Comparison of ENCODE assay signal across 23 cellular contexts in the genomic region with DNA sequence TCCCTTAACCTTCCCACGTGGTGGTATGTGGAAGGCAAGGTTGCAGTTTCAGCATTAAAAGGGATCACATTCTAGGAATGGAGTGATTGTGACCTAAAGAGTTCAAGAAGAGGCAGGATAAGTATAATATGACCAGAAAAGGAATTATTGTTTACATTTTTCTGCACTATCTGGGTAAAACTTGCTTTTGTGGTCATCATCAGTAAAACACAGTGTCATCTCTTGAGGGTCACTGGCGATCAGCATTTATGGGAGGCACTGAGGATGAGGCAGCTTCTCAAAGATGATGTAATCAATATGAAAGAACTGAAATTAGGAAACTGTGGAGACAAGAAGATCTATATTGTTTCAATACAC.
A peak's percentile ranks its signal among the peaks of the same experiment; 100 is the strongest.
DNase-seq lines count a peak whose midpoint lies in the region; ATAC-seq lines count a peak whose summit lies in the region.
"Had no signal": no experiment of that assay in that cellular context is flagged by ENCODE, and none has a peak within 500 bp of the region (broad histone marks: within the 10 kb centered on the region; RNA-seq: fewer than 3 reads in every experiment).

No MANE protein-coding gene starts in this region.

- H3K9me3 ChIP-seq in CD4-positive, CD25-positive, alpha-beta regulatory T cell (ENCODE audit: control insufficient read depth in 2 of 2, low read length in 2 of 2): no peaks in the 10 kb centered on the region
- H3K9me3 ChIP-seq: Peyer's patch had no signal

- no peak for ATAC-seq in activated CD4-positive, alpha-beta T cell treated with anti-CD3 and anti-CD28 coated beads for 36 hours
- ATAC-seq in CD4-positive, CD25-positive, alpha-beta regulatory T cell (ENCODE audit: low read depth in 2 of 2): no peak
- ATAC-seq in HG03095 (IDR thresholded peaks at IDR 0.05; ENCODE audit: unreplicated experiment): no peak
- ATAC-seq in stimulated activated memory B cell treated with anti-CD40 and anti-IgM and Interleukin-4, amounts not matched to agents 10 μg/mL and 1 μg/mL and 100 μg/mL, for 72 hours: no peak
- ATAC-seq: HCT116 had no signal

- H3K4me3 Mint-ChIP-seq in activated CD4-positive, alpha-beta T cell treated with anti-CD3 and anti-CD28 coated beads, Interleukin-2, amount 10 ng/mL, durations not matched to agents 7 days and 5 days: no peak overlapping the region
- H3K4me3 Mint-ChIP-seq in activated CD4-positive, alpha-beta T cell treated with anti-CD3 and anti-CD28 coated beads for 36 hours: no peak overlapping the region
- no peak overlapping the region for H3K4me3 Mint-ChIP-seq in CD4-positive, CD25-positive, alpha-beta regulatory T cell
- H3K4me3 Mint-ChIP-seq in immature natural killer cell: peak overlapping the region in 3 of 5 donors; percentile 31 to 67 (median 48)
- no peak overlapping the region for H3K4me3 Mint-ChIP-seq in stimulated activated memory B cell treated with anti-CD40 and anti-IgM and Interleukin-4, amounts not matched to agents 10 μg/mL and 1 μg/mL and 100 μg/mL, for 72 hours
- H3K4me3 Mint-ChIP-seq: B cell had no signal

- peaks cover 11% of the 10 kb centered on the region for H3K9me3 Mint-ChIP-seq in activated CD4-positive, alpha-beta T cell treated with anti-CD3 and anti-CD28 coated beads, Interleukin-2, amount 10 ng/mL, durations not matched to agents 7 days and 5 days
- H3K9me3 Mint-ChIP-seq in activated CD4-positive, alpha-beta T cell treated with anti-CD3 and anti-CD28 coated beads for 36 hours (ENCODE audit: low read depth): peaks cover 4% of the 10 kb centered on the region
- peaks cover 0 to 6% (median 0%) of the 10 kb centered on the region in 7 donors for H3K9me3 Mint-ChIP-seq in CD4-positive, CD25-positive, alpha-beta regulatory T cell
- no peaks in the 10 kb centered on the region for H3K9me3 Mint-ChIP-seq in immature natural killer cell
- H3K9me3 Mint-ChIP-seq in stimulated activated memory B cell treated with anti-CD40 and anti-IgM and Interleukin-4, amounts not matched to agents 10 μg/mL and 1 μg/mL and 100 μg/mL, for 72 hours: no peaks in the 10 kb centered on the region
- H3K9me3 Mint-ChIP-seq: CD8-positive, alpha-beta memory T cell had no signal

- H3K4me1 Mint-ChIP-seq in activated CD4-positive, alpha-beta T cell treated with anti-CD3 and anti-CD28 coated beads, Interleukin-2, amount 10 ng/mL, durations not matched to agents 7 days and 5 days: peaks cover 16% of the 10 kb centered on the region
- H3K4me1 Mint-ChIP-seq in activated CD4-positive, alpha-beta T cell treated with anti-CD3 and anti-CD28 coated beads for 36 hours: peaks cover 6% of the 10 kb centered on the region
- H3K4me1 Mint-ChIP-seq in CD4-positive, CD25-positive, alpha-beta regulatory T cell: peaks cover 7 to 34% (median 17%) of the 10 kb centered on the region in 4 donors
- peaks cover 26 to 67% of the 10 kb centered on the region in 2 donors for H3K4me1 Mint-ChIP-seq in immature natural killer cell
- H3K4me1 Mint-ChIP-seq in stimulated activated memory B cell treated with anti-CD40 and anti-IgM and Interleukin-4, amounts not matched to agents 10 μg/mL and 1 μg/mL and 100 μg/mL, for 72 hours: peaks cover 10% of the 10 kb centered on the region
- H3K4me1 Mint-ChIP-seq: B cell had no signal

- H3K27ac ChIP-seq in CD4-positive, CD25-positive, alpha-beta regulatory T cell (ENCODE audit: insufficient read depth, low read length, poor library complexity, severe bottlenecking): no peak overlapping the region
- H3K27ac ChIP-seq: 22Rv1, C4-2B, HL-60, Peyer's patch, SK-N-MC had no signal

- peaks cover 5% of the 10 kb centered on the region for H3K36me3 Mint-ChIP-seq in activated CD4-positive, alpha-beta T cell treated with anti-CD3 and anti-CD28 coated beads, Interleukin-2, amount 10 ng/mL, durations not matched to agents 7 days and 5 days (ENCODE audit: low read depth)
- H3K36me3 Mint-ChIP-seq in activated CD4-positive, alpha-beta T cell treated with anti-CD3 and anti-CD28 coated beads for 36 hours (ENCODE audit: low read depth): no peaks in the 10 kb centered on the region
- no peaks in the 10 kb centered on the region for H3K36me3 Mint-ChIP-seq in CD4-positive, CD25-positive, alpha-beta regulatory T cell
- H3K36me3 Mint-ChIP-seq in immature natural killer cell: no peaks in the 10 kb centered on the region
- no peaks in the 10 kb centered on the region for H3K36me3 Mint-ChIP-seq in stimulated activated memory B cell treated with anti-CD40 and anti-IgM and Interleukin-4, amounts not matched to agents 10 μg/mL and 1 μg/mL and 100 μg/mL, for 72 hours

- H3K27me3 ChIP-seq in CD4-positive, CD25-positive, alpha-beta regulatory T cell (ENCODE audit: control insufficient read depth, insufficient read depth, low read length): no peaks in the 10 kb centered on the region
- H3K27me3 ChIP-seq: Peyer's patch had no signal

- POLR2A ChIA-PET in activated CD4-positive, alpha-beta T cell treated with anti-CD3 and anti-CD28 coated beads, Interleukin-2, amount 10 ng/mL, durations not matched to agents 7 days and 5 days (lab: Charles Lee): no interaction called here
- POLR2A ChIA-PET in activated CD4-positive, alpha-beta T cell treated with anti-CD3 and anti-CD28 coated beads for 36 hours (lab: Charles Lee): no interaction called here

- H3K4me1 ChIP-seq in CD4-positive, CD25-positive, alpha-beta regulatory T cell (ENCODE audit: control insufficient read depth, insufficient read depth, low read length, poor library complexity, severe bottlenecking): peaks cover 10% of the 10 kb centered on the region
- H3K4me1 ChIP-seq: Peyer's patch had no signal

- H3K36me3 ChIP-seq in CD4-positive, CD25-positive, alpha-beta regulatory T cell (ENCODE audit: control insufficient read depth, insufficient read depth, low read length): no peaks in the 10 kb centered on the region
- H3K36me3 ChIP-seq: Peyer's patch had no signal

- no peak for DNase-seq in activated CD4-positive, alpha-beta T cell treated with anti-CD3 and anti-CD28 coated beads, Interleukin-2, amount 10 ng/mL, durations not matched to agents 7 days and 5 days
- DNase-seq in activated CD4-positive, alpha-beta T cell treated with anti-CD3 and anti-CD28 coated beads for 36 hours: no peak
- DNase-seq in CD4-positive, CD25-positive, alpha-beta regulatory T cell: no peak
- peak; percentile 57 for DNase-seq in OCI-M1 (lab: John Stamatoyannopoulos, UW)
- no peak for DNase-seq in immature natural killer cell
- DNase-seq in NCI-H345 (lab: John Stamatoyannopoulos, UW): no peak
- DNase-seq: CD8-positive, alpha-beta memory T cell; DMS 273 treated with DMSO at 0.1 percent for 48 hours; DMS79; MV-4-11; NCI-H1105; NCI-H2029; NCI-H446 treated with DMSO at 0.1 percent for 48 hours; Peyer's patch; SHP77 treated with DMSO at 0.1 percent for 48 hours had no signal

- no peaks in the 10 kb centered on the region for H3K27me3 Mint-ChIP-seq in activated CD4-positive, alpha-beta T cell treated with anti-CD3 and anti-CD28 coated beads, Interleukin-2, amount 10 ng/mL, durations not matched to agents 7 days and 5 days
- H3K27me3 Mint-ChIP-seq in activated CD4-positive, alpha-beta T cell treated with anti-CD3 and anti-CD28 coated beads for 36 hours: no peaks in the 10 kb centered on the region
- no peaks in the 10 kb centered on the region for H3K27me3 Mint-ChIP-seq in CD4-positive, CD25-positive, alpha-beta regulatory T cell
- no peaks in the 10 kb centered on the region for H3K27me3 Mint-ChIP-seq in immature natural killer cell (ENCODE audit: low read depth in 3 of 3)
- H3K27me3 Mint-ChIP-seq in stimulated activated memory B cell treated with anti-CD40 and anti-IgM and Interleukin-4, amounts not matched to agents 10 μg/mL and 1 μg/mL and 100 μg/mL, for 72 hours: no peaks in the 10 kb centered on the region
- H3K27me3 Mint-ChIP-seq: B cell; CD8-positive, alpha-beta memory T cell had no signal

- H3K27ac Mint-ChIP-seq in activated CD4-positive, alpha-beta T cell treated with anti-CD3 and anti-CD28 coated beads, Interleukin-2, amount 10 ng/mL, durations not matched to agents 7 days and 5 days: peak overlapping the region; percentile 74
- H3K27ac Mint-ChIP-seq in activated CD4-positive, alpha-beta T cell treated with anti-CD3 and anti-CD28 coated beads for 36 hours: no peak overlapping the region
- peak overlapping the region in 2 of 3 donors; percentile 21 to 42 for H3K27ac Mint-ChIP-seq in CD4-positive, CD25-positive, alpha-beta regulatory T cell
- H3K27ac Mint-ChIP-seq in immature natural killer cell: peak overlapping the region in 5 of 6 donors; percentile 55 to 89 (median 71)
- H3K27ac Mint-ChIP-seq in stimulated activated memory B cell treated with anti-CD40 and anti-IgM and Interleukin-4, amounts not matched to agents 10 μg/mL and 1 μg/mL and 100 μg/mL, for 72 hours: no peak overlapping the region
- H3K27ac Mint-ChIP-seq: B cell had no signal

- intact Hi-C loops in activated CD4-positive, alpha-beta T cell treated with anti-CD3 and anti-CD28 coated beads for 36 hours (cut with DNase I, micrococcal nuclease): no loop called here

- CTCF ChIA-PET in activated CD4-positive, alpha-beta T cell treated with anti-CD3 and anti-CD28 coated beads, Interleukin-2, amount 10 ng/mL, durations not matched to agents 7 days and 5 days (lab: Charles Lee): interaction anchor here (0.7 kb wide), 1 partner anchor 197 kb away, joined by 3 read pairs; no protein-coding TSS in a partner anchor
- CTCF ChIA-PET in activated CD4-positive, alpha-beta T cell treated with anti-CD3 and anti-CD28 coated beads for 36 hours (lab: Charles Lee): no interaction called here

- no peak overlapping the region for H3K4me3 ChIP-seq in CD4-positive, CD25-positive, alpha-beta regulatory T cell (ENCODE audit: low read depth, low read length)
- H3K4me3 ChIP-seq: Peyer's patch, SK-N-MC had no signal

Comparison
In these comparisons a context has a peak if more than half of its experiments do, and no peak if none do; other contexts are left out.
1. H3K27ac Mint-ChIP-seq: peak in activated CD4-positive, alpha-beta T cell treated with anti-CD3 and anti-CD28 coated beads, Interleukin-2, amount 10 ng/mL, durations not matched to agents 7 days and 5 days (single experiment), CD4-positive, CD25-positive, alpha-beta regulatory T cell (2 of 3) and immature natural killer cell (5 of 6); none in activated CD4-positive, alpha-beta T cell treated with anti-CD3 and anti-CD28 coated beads for 36 hours (single experiment) and stimulated activated memory B cell treated with anti-CD40 and anti-IgM and Interleukin-4, amounts not matched to agents 10 μg/mL and 1 μg/mL and 100 μg/mL, for 72 hours (single experiment).
2. H3K4me3 Mint-ChIP-seq: peak in immature natural killer cell (3 of 5); none in activated CD4-positive, alpha-beta T cell treated with anti-CD3 and anti-CD28 coated beads, Interleukin-2, amount 10 ng/mL, durations not matched to agents 7 days and 5 days (single experiment), activated CD4-positive, alpha-beta T cell treated with anti-CD3 and anti-CD28 coated beads for 36 hours (single experiment), CD4-positive, CD25-positive, alpha-beta regulatory T cell (0 of 4) and stimulated activated memory B cell treated with anti-CD40 and anti-IgM and Interleukin-4, amounts not matched to agents 10 μg/mL and 1 μg/mL and 100 μg/mL, for 72 hours (single experiment).